In the genomic region with DNA sequence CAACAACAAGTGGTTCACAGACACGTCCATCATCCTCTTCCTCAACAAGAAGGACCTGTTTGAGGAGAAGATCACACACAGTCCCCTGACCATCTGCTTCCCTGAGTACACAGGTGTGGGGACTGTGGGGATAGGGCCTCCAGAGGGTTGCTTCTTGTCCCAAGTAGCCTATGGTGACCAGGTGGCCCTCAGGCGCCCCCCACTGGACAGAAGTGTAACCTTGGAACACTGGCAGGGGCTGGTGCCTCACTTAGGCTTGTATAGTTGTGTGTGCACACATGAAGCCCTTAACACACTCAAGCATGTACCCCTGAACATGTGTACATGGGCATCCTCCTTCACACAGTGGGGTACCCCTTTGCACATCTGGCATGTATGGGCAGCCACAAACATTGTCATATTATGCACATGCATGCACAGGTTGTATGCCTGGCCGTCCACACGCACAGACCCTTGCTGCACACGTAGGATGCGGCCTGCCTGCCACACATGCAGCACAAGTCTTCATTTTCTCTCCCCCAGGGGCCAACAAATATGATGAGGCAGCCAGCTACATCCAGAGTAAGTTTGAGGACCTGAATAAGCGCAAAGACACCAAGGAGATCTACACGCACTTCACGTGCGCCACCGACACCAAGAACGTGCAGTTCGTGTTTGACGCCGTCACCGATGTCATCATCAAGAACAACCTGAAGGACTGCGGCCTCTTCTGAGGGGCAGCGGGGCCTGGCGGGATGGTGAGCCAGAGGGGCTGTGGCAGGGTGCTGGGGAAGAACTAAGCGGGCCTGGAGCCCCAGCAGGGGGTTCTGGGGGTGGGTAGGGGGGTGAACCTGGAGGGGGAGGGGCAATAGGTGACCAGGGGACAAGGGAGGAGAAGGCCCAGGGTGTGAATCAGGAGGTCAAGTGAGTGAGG, we compare ENCODE assay signal across 9 cellular contexts. TPM values are rescaled to one million over a fixed set of nuclear protein-coding genes. Genes with fewer than 3 reads are reported as not detected.
DNase-seq lines count a peak whose midpoint lies in the region; ATAC-seq and TF ChIP-seq lines count a peak whose summit lies in the region.
"Had no signal": no experiment of that assay in that cellular context is flagged by ENCODE, and none has a peak within 500 bp of the region (broad histone marks: within the 10 kb centered on the region; RNA-seq: fewer than 3 reads in every experiment).

No MANE protein-coding gene starts in this region.

- TF ChIP-seq CTCF in BJ (IDR thresholded peaks at IDR 0.05; ENCODE audit: insufficient read depth, low read depth, low read length): peak; percentile 64
- peak in 1 of 2 donors; percentile 44 for TF ChIP-seq CTCF in right atrium auricular region (IDR thresholded peaks at IDR 0.05)
- TF ChIP-seq CTCF in tibial nerve (IDR thresholded peaks at IDR 0.05): peak; percentile 23 to 45 (median 43)

- no peaks in the 10 kb centered on the region for H3K9me3 Mint-ChIP-seq in activated CD4-positive, alpha-beta memory T cell treated with anti-CD3 and anti-CD28 coated beads for 36 hours
- H3K9me3 Mint-ChIP-seq: stimulated activated naive CD8-positive, alpha-beta T cell treated with anti-CD3 and anti-CD28 coated beads, Interleukin-15, amount 100 ng/mL, for 72 hours had no signal

- ATAC-seq in GM18867 (IDR thresholded peaks at IDR 0.05; ENCODE audit: unreplicated experiment): no peak
- ATAC-seq: stimulated activated naive CD8-positive, alpha-beta T cell treated with anti-CD3 and anti-CD28 coated beads, Interleukin-15, amount 100 ng/mL, for 72 hours had no signal

- no peaks in the 10 kb centered on the region for H3K9me2 ChIP-seq in GM23248 (ENCODE audit: insufficient read depth)

- H3K4me3 ChIP-seq in BJ (ENCODE audit: low read depth, low read length) (no peak overlapping the region), GM23248 (no peak overlapping the region), right atrium auricular region (no peak overlapping the region), tibial nerve (no peak overlapping the region)

- H3K36me3 ChIP-seq in BJ (ENCODE audit: control insufficient read depth, insufficient read depth, low read length): peaks cover 47% of the 10 kb centered on the region
- H3K36me3 ChIP-seq in GM23248 (ENCODE audit: low read depth): peaks cover 16% of the 10 kb centered on the region
- H3K36me3 ChIP-seq in right atrium auricular region: peaks cover 56% of the 10 kb centered on the region
- peaks cover 0 to 63% (median 26%) of the 10 kb centered on the region in 3 donors for H3K36me3 ChIP-seq in tibial nerve

- H3K9me3 ChIP-seq in GM23248 (ENCODE audit: low read depth): no peaks in the 10 kb centered on the region
- H3K9me3 ChIP-seq in right atrium auricular region: no peaks in the 10 kb centered on the region
- no peaks in the 10 kb centered on the region for H3K9me3 ChIP-seq in tibial nerve

- H3K4me1 ChIP-seq in GM23248 (ENCODE audit: insufficient read depth) (peaks cover 8% of the 10 kb centered on the region; the same call in 1 of the 2 replicates), right atrium auricular region (peaks cover 0 to 76% of the 10 kb centered on the region in 2 donors), tibial nerve (peaks cover 0 to 96% (median 58%) of the 10 kb centered on the region in 4 donors)

- peaks cover 9% of the 10 kb centered on the region for H3K4me1 Mint-ChIP-seq in activated CD4-positive, alpha-beta memory T cell treated with anti-CD3 and anti-CD28 coated beads for 36 hours (ENCODE audit: low read depth)

- H3K36me3 Mint-ChIP-seq in activated CD4-positive, alpha-beta memory T cell treated with anti-CD3 and anti-CD28 coated beads for 36 hours: peaks cover 36% of the 10 kb centered on the region

- no peak overlapping the region for H3K9ac ChIP-seq in GM23248

- peaks cover 52% of the 10 kb centered on the region for H3K79me2 ChIP-seq in GM23248 (ENCODE audit: insufficient read depth)

- no peak overlapping the region for H3K27ac ChIP-seq in GM23248
- peak overlapping the region; percentile 88 to 95 for H3K27ac ChIP-seq in right atrium auricular region
- peak overlapping the region; percentile 91 to 98 (median 97) for H3K27ac ChIP-seq in tibial nerve

- intact Hi-C loops in activated CD4-positive, alpha-beta memory T cell treated with anti-CD3 and anti-CD28 coated beads for 36 hours (cut with micrococcal nuclease): no loop called here

- H4K20me1 ChIP-seq in GM23248 (ENCODE audit: insufficient read depth): no peaks in the 10 kb centered on the region

- H3K27ac Mint-ChIP-seq in activated CD4-positive, alpha-beta memory T cell treated with anti-CD3 and anti-CD28 coated beads for 36 hours: no peak overlapping the region

- H3K27me3 ChIP-seq in BJ (ENCODE audit: control insufficient read depth, insufficient read depth, low read length) (no peaks in the 10 kb centered on the region), GM23248 (replicated peaks; ENCODE audit: insufficient read depth) (no peaks in the 10 kb centered on the region), right atrium auricular region (no peaks in the 10 kb centered on the region), tibial nerve (no peaks in the 10 kb centered on the region)

- TF ChIP-seq POLR2A in tibial nerve (IDR thresholded peaks at IDR 0.05): no peak

- H3K4me2 ChIP-seq in GM23248 (ENCODE audit: unreplicated experiment): no peak overlapping the region

- peaks cover 6% of the 10 kb centered on the region; the same call in 1 of the 2 replicates for H3F3A ChIP-seq in GM23248 (ENCODE audit: insufficient read depth)

- H3K27me3 Mint-ChIP-seq in activated CD4-positive, alpha-beta memory T cell treated with anti-CD3 and anti-CD28 coated beads for 36 hours: no peaks in the 10 kb centered on the region
- H3K27me3 Mint-ChIP-seq: stimulated activated naive CD8-positive, alpha-beta T cell treated with anti-CD3 and anti-CD28 coated beads, Interleukin-15, amount 100 ng/mL, for 72 hours had no signal

- H3K4me3 Mint-ChIP-seq in activated CD4-positive, alpha-beta memory T cell treated with anti-CD3 and anti-CD28 coated beads for 36 hours: no peak overlapping the region
- H3K4me3 Mint-ChIP-seq: stimulated activated naive CD8-positive, alpha-beta T cell treated with anti-CD3 and anti-CD28 coated beads, Interleukin-15, amount 100 ng/mL, for 72 hours had no signal

- POLR2A ChIA-PET in BJ (lab: Charles Lee): interaction anchor here (0.6 to 0.7 kb wide), 2 partner anchors 9 to 35 kb away, joined by 3 to 6 read pairs; no protein-coding TSS in a partner anchor
- POLR2A ChIA-PET in activated CD4-positive, alpha-beta memory T cell treated with anti-CD3 and anti-CD28 coated beads for 36 hours (lab: Charles Lee): no interaction called here

- 85 to 87% methylated on average over 19 to 20 of the region's 20 CpGs for WGBS in GM23248 (ENCODE audit: low coverage in 1 of 2, low lambda C conversion rate in 2 of 2, missing lambda C conversion rate in 2 of 2), 2 experiments
- WGBS in tibial nerve, 2 donors: 82 to 87% methylated on average over 20 of the region's 20 CpGs

- H2AFZ ChIP-seq in GM23248: no peak overlapping the region

- CTCF ChIA-PET in BJ (lab: Yijun Ruan, JAX): interaction anchor here (0.6 to 13.0 kb wide), 12 partner anchors 10 to 63 kb away, joined by 4 to 114 read pairs (median 8); a partner anchor contains a TSS
- CTCF ChIA-PET in activated CD4-positive, alpha-beta memory T cell treated with anti-CD3 and anti-CD28 coated beads for 36 hours (lab: Charles Lee): interaction anchor here (0.7 to 8.2 kb wide), 7 partner anchors 8 to 62 kb away, joined by 3 to 102 read pairs (median 5); a partner anchor contains a TSS

- no peak for TF ChIP-seq EP300 in tibial nerve (IDR thresholded peaks at IDR 0.05)

- in situ Hi-C loops in GM23248 (cut with MboI): no loop called here

- DNase-seq in BJ (ENCODE audit: low read depth) (no peak), GM23248 (peak; percentile 57), right atrium auricular region (ENCODE audit: low spot score) (no peak), tibial nerve (ENCODE audit: low spot score in 2 of 2) (no peak), GM03348 (ENCODE audit: low spot score) (no peak), hepatic stellate cell (ENCODE audit: low spot score) (no peak)
- peak; percentile 59 for DNase-seq in activated CD4-positive, alpha-beta memory T cell treated with anti-CD3 and anti-CD28 coated beads for 36 hours

RNA-seq across cellular contexts. Expression of a gene that starts 11.7 kb away (rescaled TPM):
- 32.7 and 59.0 TPM in 2 replicates for polyA plus RNA-seq in BJ (2011; rRNA removed)
- polyA minus RNA-seq in BJ (2011; rRNA and poly(A)+ RNA removed): 13.2 and 16.4 TPM in 2 replicates
- 8.8 and 13.3 TPM in 2 replicates for total RNA-seq in GM23248 (2014; rRNA removed; shearing (Covaris generic))
- polyA plus RNA-seq in GM23248 (2016; fragmentation: Nextera tagmentation; extraction: Ambion mirVana): 7.6 and 8.4 TPM in 2 replicates
- total RNA-seq in activated CD4-positive, alpha-beta memory T cell treated with anti-CD3 and anti-CD28 coated beads for 36 hours: under 1 TPM; 0.86 to 0.97 TPM
- 10 to 100 TPM; 15.4 to 20.0 TPM for total RNA-seq in right atrium auricular region
- 100 to 1,000 TPM; 251 to 334 (median 261) TPM for total RNA-seq in tibial nerve

RNA-seq across cellular contexts. Expression of a gene that starts 21.2 kb away (rescaled TPM):
- polyA plus RNA-seq in BJ (2011; rRNA removed): 574 and 887 TPM in 2 replicates
- polyA minus RNA-seq in BJ (2011; rRNA and poly(A)+ RNA removed): 386 and 559 TPM in 2 replicates
- total RNA-seq in GM23248 (2014; rRNA removed; shearing (Covaris generic)): 393 and 427 TPM in 2 replicates
- polyA plus RNA-seq in GM23248 (2016; fragmentation: Nextera tagmentation; extraction: Ambion mirVana): 424 and 426 TPM in 2 replicates
- total RNA-seq in activated CD4-positive, alpha-beta memory T cell treated with anti-CD3 and anti-CD28 coated beads for 36 hours: 100 to 1,000 TPM; 346 to 349 TPM
- 100 to 1,000 TPM in 1 of 2 donors, 10 to 100 TPM in 1; 72.1 to 127 TPM for total RNA-seq in right atrium auricular region
- total RNA-seq in tibial nerve: 100 to 1,000 TPM; 201 to 265 (median 243) TPM

RNA-seq across cellular contexts. Expression of a gene that starts 21.7 kb away (rescaled TPM):
- not detected in 2 replicates for polyA plus RNA-seq in BJ (2011; rRNA removed)
- not detected in 2 replicates for polyA minus RNA-seq in BJ (2011; rRNA and poly(A)+ RNA removed)
- not detected in 2 replicates for total RNA-seq in GM23248 (2014; rRNA removed; shearing (Covaris generic))
- not detected in 2 replicates for polyA plus RNA-seq in GM23248 (2016; fragmentation: Nextera tagmentation; extraction: Ambion mirVana)
- total RNA-seq in activated CD4-positive, alpha-beta memory T cell treated with anti-CD3 and anti-CD28 coated beads for 36 hours: not detected
- 10 to 100 TPM in 1 of 2 donors, 1 to 10 TPM in 1; 9.0 to 10.6 TPM for total RNA-seq in right atrium auricular region
- 1 to 10 TPM; 2.0 to 3.1 (median 2.5) TPM for total RNA-seq in tibial nerve

RNA-seq across cellular contexts. Expression of a gene that starts 35.0 kb away (rescaled TPM):
- polyA plus RNA-seq in BJ (2011; rRNA removed) (22.0 and 56.7 TPM in 2 replicates), GM23248 (2016; fragmentation: Nextera tagmentation; extraction: Ambion mirVana) (85.4 and 90.6 TPM in 2 replicates)
- 14.9 and 18.9 TPM in 2 replicates for polyA minus RNA-seq in BJ (2011; rRNA and poly(A)+ RNA removed)
- total RNA-seq in GM23248 (2014; rRNA removed; shearing (Covaris generic)): 86.6 and 90.2 TPM in 2 replicates
- total RNA-seq in activated CD4-positive, alpha-beta memory T cell treated with anti-CD3 and anti-CD28 coated beads for 36 hours: 100 to 1,000 TPM; 111 to 112 TPM
- total RNA-seq in right atrium auricular region (10 to 100 TPM; 51.0 to 58.5 TPM), tibial nerve (100 to 1,000 TPM in 1 of 4 donors, 10 to 100 TPM in 3; 42.0 to 129 (median 56.2) TPM)

RNA-seq across cellular contexts. Expression of a gene that starts 42.0 kb away (rescaled TPM):
- polyA plus RNA-seq in BJ (2011; rRNA removed) (7.1 and 8.5 TPM in 2 replicates), GM23248 (2016; fragmentation: Nextera tagmentation; extraction: Ambion mirVana) (5.7 and 7.6 TPM in 2 replicates)
- 1.7 and 5.3 TPM in 2 replicates for polyA minus RNA-seq in BJ (2011; rRNA and poly(A)+ RNA removed)
- total RNA-seq in GM23248 (2014; rRNA removed; shearing (Covaris generic)): 3.0 and 9.6 TPM in 2 replicates
- 1 to 10 TPM; 2.5 to 4.0 TPM for total RNA-seq in activated CD4-positive, alpha-beta memory T cell treated with anti-CD3 and anti-CD28 coated beads for 36 hours
- total RNA-seq in right atrium auricular region (1 to 10 TPM in 1 of 2 donors, under 1 TPM in 1; 0.74 to 3.5 TPM), tibial nerve (10 to 100 TPM in 1 of 4 donors, 1 to 10 TPM in 3; 1.2 to 17.9 (median 1.8) TPM)

Comparison
In these comparisons a context has a peak if more than half of its experiments do, and no peak if none do; other contexts are left out.
1. DNase-seq: peak in GM23248 (single experiment) and activated CD4-positive, alpha-beta memory T cell treated with anti-CD3 and anti-CD28 coated beads for 36 hours (single experiment); none in BJ (single experiment), right atrium auricular region (single experiment), tibial nerve (0 of 2), GM03348 (single experiment) and hepatic stellate cell (single experiment).
2. RNA of a gene that starts 11.7 kb away (total RNA-seq): 251 to 334 TPM in tibial nerve; 15.4 to 20.0 TPM in right atrium auricular region, 8.8 to 13.3 TPM in GM23248 and 0.86 to 0.97 TPM in activated CD4-positive, alpha-beta memory T cell treated with anti-CD3 and anti-CD28 coated beads for 36 hours; every median in the first group is over 10 times any median in the second.